Comparison of ENCODE assay signal across 16 cellular contexts in the genomic region with DNA sequence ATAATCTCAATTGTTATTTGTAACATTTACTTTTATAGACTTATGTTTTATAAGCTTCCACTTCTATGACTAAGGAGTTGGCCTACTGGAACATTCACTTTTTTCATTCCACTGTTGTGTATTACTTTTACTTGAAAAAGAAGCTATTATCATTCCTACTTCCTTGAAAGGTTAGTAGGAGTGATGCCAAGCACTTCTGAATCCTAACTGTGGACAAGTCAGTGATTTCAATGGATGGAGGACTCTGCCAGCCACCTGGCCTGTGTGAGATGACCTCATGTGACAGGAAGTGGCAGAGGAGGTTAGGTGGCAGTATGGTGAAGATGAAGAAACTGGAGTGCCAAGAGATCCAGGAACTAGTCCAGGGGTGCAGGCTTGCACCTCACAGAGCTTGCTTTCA. TPM values are rescaled to one million over a fixed set of nuclear protein-coding genes. Genes with fewer than 3 reads are reported as not detected.
DNase-seq lines count a peak whose midpoint lies in the region; ATAC-seq, FAIRE-seq and TF ChIP-seq lines count a peak whose summit lies in the region.
"Had no signal": no experiment of that assay in that cellular context is flagged by ENCODE, and none has a peak within 500 bp of the region (broad histone marks: within the 10 kb centered on the region; RNA-seq: fewer than 3 reads in every experiment).

No MANE protein-coding gene starts in this region.

- no peak overlapping the region for H3K9ac ChIP-seq in astrocyte (ENCODE audit: low read length)
- H3K9ac ChIP-seq in stomach smooth muscle (ENCODE audit: low read length in 2 of 2), result no peak overlapping the region

- DNase-seq in Jurkat, Clone E6-1 (ENCODE audit: low read depth, low spot score), result peak; percentile 17
- DNase-seq in astrocyte (ENCODE audit: low read depth) (no peak), left ventricle myocardium superior (peak; percentile 40), Peyer's patch (no peak), cortex of kidney (lab: John Stamatoyannopoulos, UW) (no peak), T-helper 9 cell (no peak)
- DNase-seq in stimulated activated CD4-positive, alpha-beta T cell treated with anti-CD3 and anti-CD28 coated beads, Interleukin-4, amount 100 ng/mL, for 24 hours, result no peak
- DNase-seq: activated naive CD4-positive, alpha-beta T cell treated with anti-CD3 and anti-CD28 coated beads for 36 hours; left colon; stimulated activated CD4-positive, alpha-beta T cell treated with anti-CD3 and anti-CD28 coated beads, Interleukin-1b, Interleukin-23, amount 100 ng/mL, for 48 hours; stimulated activated CD8-positive, alpha-beta memory T cell treated with anti-CD3 and anti-CD28 coated beads, Interleukin-4, amount 100 ng/mL, for 48 hours had no signal

- H3K9me3 ChIP-seq in astrocyte (ENCODE audit: insufficient read depth, low read depth, low read length) (no peaks in the 10 kb centered on the region), stomach smooth muscle (ENCODE audit: control insufficient read depth in 2 of 2, low read length in 2 of 2) (no peaks in the 10 kb centered on the region), Peyer's patch (no peaks in the 10 kb centered on the region)

- H3K4me2 ChIP-seq in astrocyte (ENCODE audit: low read length), result no peak overlapping the region

- H3K27ac ChIP-seq in astrocyte (ENCODE audit: low read depth, low read length) (no peak overlapping the region), stomach smooth muscle (ENCODE audit: low read length) (peak overlapping the region; percentile 37), Peyer's patch (peak overlapping the region in 1 of 4 donors; percentile 40)
- H3K27ac ChIP-seq: C4-2B, cardiac muscle cell had no signal

- no peak for TF ChIP-seq POLR2A in Peyer's patch (IDR thresholded peaks at IDR 0.05)

- H3K36me3 ChIP-seq in astrocyte (ENCODE audit: insufficient read depth, low read length) (peaks cover 6% of the 10 kb centered on the region), stomach smooth muscle (ENCODE audit: control insufficient read depth in 2 of 2, insufficient read depth in 2 of 2, low read length in 2 of 2) (peaks cover 0 to 2% of the 10 kb centered on the region in 2 donors), Peyer's patch (no peaks in the 10 kb centered on the region)

- H4K20me1 ChIP-seq in astrocyte (ENCODE audit: insufficient read depth, low read length), result no peaks in the 10 kb centered on the region

- H3K4me3 ChIP-seq in Jurkat, Clone E6-1 (ENCODE audit: low read length), result no peak overlapping the region
- H3K4me3 ChIP-seq in astrocyte (ENCODE audit: insufficient read depth, low read depth, low read length) (no peak overlapping the region), stomach smooth muscle (ENCODE audit: low read length in 2 of 2) (no peak overlapping the region), Peyer's patch (no peak overlapping the region)
- H3K4me3 ChIP-seq: cardiac muscle cell had no signal

- H3K9me3 Mint-ChIP-seq in astrocyte (ENCODE audit: unreplicated experiment), result peaks cover 2% of the 10 kb centered on the region
- H3K9me3 Mint-ChIP-seq: activated naive CD4-positive, alpha-beta T cell treated with anti-CD3 and anti-CD28 coated beads for 36 hours had no signal

- H2AFZ ChIP-seq in astrocyte (ENCODE audit: low read depth, low read length), result no peak overlapping the region

- H3K4me1 Mint-ChIP-seq in astrocyte (ENCODE audit: low read depth, unreplicated experiment), result no peaks in the 10 kb centered on the region

- H3K27me3 ChIP-seq in astrocyte (ENCODE audit: insufficient read depth, low read length), result no peaks in the 10 kb centered on the region
- H3K27me3 ChIP-seq in stomach smooth muscle (ENCODE audit: control insufficient read depth in 1 of 2, insufficient read depth in 2 of 2, low read length in 2 of 2), result no peaks in the 10 kb centered on the region
- no peaks in the 10 kb centered on the region for H3K27me3 ChIP-seq in Peyer's patch
- H3K27me3 ChIP-seq: cardiac muscle cell had no signal

- H3K27ac Mint-ChIP-seq in astrocyte (ENCODE audit: unreplicated experiment), result no peak overlapping the region
- H3K27ac Mint-ChIP-seq: activated naive CD4-positive, alpha-beta T cell treated with anti-CD3 and anti-CD28 coated beads for 36 hours had no signal

- H3K4me3 Mint-ChIP-seq in astrocyte (ENCODE audit: unreplicated experiment), result no peak overlapping the region
- H3K4me3 Mint-ChIP-seq: activated naive CD4-positive, alpha-beta T cell treated with anti-CD3 and anti-CD28 coated beads for 36 hours had no signal

- TF ChIP-seq CTCF in astrocyte (IDR thresholded peaks at IDR 0.05; ENCODE audit: insufficient read depth, low read depth, low read length) (no peak), Peyer's patch (IDR thresholded peaks at IDR 0.05) (no peak)

- ATAC-seq in left ventricle myocardium superior, result peak; percentile 74
- ATAC-seq: left colon had no signal

- FAIRE-seq in astrocyte (lab: Jason Lieb, UNC), result peak; percentile 52
- FAIRE-seq: endothelial cell of umbilical vein, GM12892 had no signal

- H3K79me2 ChIP-seq in astrocyte (ENCODE audit: insufficient read depth, low read length), result no peaks in the 10 kb centered on the region

- no peaks in the 10 kb centered on the region for H3K27me3 Mint-ChIP-seq in astrocyte (ENCODE audit: low read depth, unreplicated experiment)

- H3K36me3 Mint-ChIP-seq in astrocyte (ENCODE audit: low read depth, unreplicated experiment), result peaks cover 15% of the 10 kb centered on the region

- intact Hi-C loops in left ventricle myocardium superior (cut with micrococcal nuclease), result no loop called here

- H3K4me1 ChIP-seq in astrocyte (ENCODE audit: insufficient read depth, low read length) (no peaks in the 10 kb centered on the region), stomach smooth muscle (ENCODE audit: control insufficient read depth, insufficient read depth, low read length) (peaks cover 20% of the 10 kb centered on the region), Peyer's patch (no peaks in the 10 kb centered on the region)

RNA-seq across cellular contexts. Expression of a gene that starts 46.0 kb away (rescaled TPM):
- polyA plus RNA-seq in Jurkat, Clone E6-1 (2012; ENCODE audit: insufficient read depth, insufficient read length), result 6.5 TPM
- total RNA-seq in astrocyte, result 19.9 and 23.1 TPM in 2 replicates
- total RNA-seq in left ventricle myocardium superior, result 22.5 TPM
- total RNA-seq in Peyer's patch, result 10 to 100 TPM; 21.5 to 45.3 (median 22.4) TPM

RNA-seq across cellular contexts. Expression of a gene that starts 46.0 kb away (rescaled TPM):
- polyA plus RNA-seq in Jurkat, Clone E6-1 (2012; ENCODE audit: insufficient read depth, insufficient read length), result 58.2 TPM
- total RNA-seq in astrocyte, result 34.9 and 37.8 TPM in 2 replicates
- total RNA-seq in left ventricle myocardium superior, result 33.7 TPM
- total RNA-seq in Peyer's patch, result 10 to 100 TPM in 3 of 4 donors, 1 to 10 TPM in 1; 5.8 to 29.9 (median 24.8) TPM

Comparison
In these comparisons a context has a peak if more than half of its experiments do, and no peak if none do; other contexts are left out.
1. DNase-seq: peak in Jurkat, Clone E6-1 (single experiment) and left ventricle myocardium superior (single experiment); none in astrocyte (single experiment), Peyer's patch (0 of 3), cortex of kidney (single experiment), stimulated activated CD4-positive, alpha-beta T cell treated with anti-CD3 and anti-CD28 coated beads, Interleukin-4, amount 100 ng/mL, for 24 hours (single experiment) and T-helper 9 cell (single experiment).